Comparison of ENCODE assay signal across 1 cellular context in genomic region chr2:66095820-66096219, GRCh38.
TF ChIP-seq lines count a peak whose summit lies in the region.

No MANE protein-coding gene starts in this region.

TF ChIP-seq in WTC11, 78 proteins besides CTCF, POLR2A, EP300 and RAD21 (continued from another document):
- TF ChIP-seq, protein P1, sequence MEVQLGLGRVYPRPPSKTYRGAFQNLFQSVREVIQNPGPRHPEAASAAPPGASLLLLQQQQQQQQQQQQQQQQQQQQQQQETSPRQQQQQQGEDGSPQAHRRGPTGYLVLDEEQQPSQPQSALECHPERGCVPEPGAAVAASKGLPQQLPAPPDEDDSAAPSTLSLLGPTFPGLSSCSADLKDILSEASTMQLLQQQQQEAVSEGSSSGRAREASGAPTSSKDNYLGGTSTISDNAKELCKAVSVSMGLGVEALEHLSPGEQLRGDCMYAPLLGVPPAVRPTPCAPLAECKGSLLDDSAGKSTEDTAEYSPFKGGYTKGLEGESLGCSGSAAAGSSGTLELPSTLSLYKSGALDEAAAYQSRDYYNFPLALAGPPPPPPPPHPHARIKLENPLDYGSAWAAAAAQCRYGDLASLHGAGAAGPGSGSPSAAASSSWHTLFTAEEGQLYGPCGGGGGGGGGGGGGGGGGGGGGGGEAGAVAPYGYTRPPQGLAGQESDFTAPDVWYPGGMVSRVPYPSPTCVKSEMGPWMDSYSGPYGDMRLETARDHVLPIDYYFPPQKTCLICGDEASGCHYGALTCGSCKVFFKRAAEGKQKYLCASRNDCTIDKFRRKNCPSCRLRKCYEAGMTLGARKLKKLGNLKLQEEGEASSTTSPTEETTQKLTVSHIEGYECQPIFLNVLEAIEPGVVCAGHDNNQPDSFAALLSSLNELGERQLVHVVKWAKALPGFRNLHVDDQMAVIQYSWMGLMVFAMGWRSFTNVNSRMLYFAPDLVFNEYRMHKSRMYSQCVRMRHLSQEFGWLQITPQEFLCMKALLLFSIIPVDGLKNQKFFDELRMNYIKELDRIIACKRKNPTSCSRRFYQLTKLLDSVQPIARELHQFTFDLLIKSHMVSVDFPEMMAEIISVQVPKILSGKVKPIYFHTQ (CRISPR knock-in tag; IDR thresholded peaks at IDR 0.05), result no peak
- no peak for TF ChIP-seq ESRRA (CRISPR knock-in tag; IDR thresholded peaks at IDR 0.05; ENCODE audit: borderline replicate concordance)
